8 cellular contexts compared by ENCODE assay signal in the genomic region with DNA sequence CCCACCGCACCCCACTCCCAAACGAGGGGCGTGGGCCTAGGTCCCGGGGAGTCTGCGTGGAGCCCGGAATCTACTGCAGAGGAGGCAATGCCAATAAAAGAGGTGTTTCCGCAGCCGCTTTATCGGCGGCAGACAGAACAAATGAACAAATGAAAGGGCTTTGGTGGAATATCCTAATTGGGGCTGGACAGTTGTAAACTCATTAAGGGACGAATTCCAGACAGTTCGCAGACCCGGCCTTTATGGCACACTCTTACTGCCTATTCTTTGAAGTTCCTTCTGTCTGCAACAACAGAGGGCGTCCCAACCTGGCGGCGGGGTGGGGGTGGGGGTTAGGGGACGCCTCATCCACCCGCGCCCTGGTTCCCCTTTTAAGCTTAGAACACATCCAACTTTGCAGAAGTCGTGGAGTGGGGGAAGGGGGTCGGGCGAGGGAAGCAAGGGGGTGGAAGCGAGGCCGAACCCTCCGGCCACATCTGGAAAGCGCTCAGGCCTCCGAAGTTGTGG. TPM values are rescaled to one million over a fixed set of nuclear protein-coding genes. Genes with fewer than 3 reads are reported as not detected.
A peak's percentile ranks its signal among the peaks of the same experiment; 100 is the strongest.
DNase-seq lines count a peak whose midpoint lies in the region; ATAC-seq, FAIRE-seq and TF ChIP-seq lines count a peak whose summit lies in the region.

No MANE protein-coding gene starts in this region.

- 3 to 6% (median 6%) methylated on average over 23 to 27 of the region's 27 CpGs for WGBS in heart left ventricle, 4 donors
- WGBS in small intestine, 3 donors, result 3 to 7% (median 3%) methylated on average over 19 to 27 of the region's 27 CpGs

- peaks cover 6% of the 10 kb centered on the region for H3K9me3 Mint-ChIP-seq in activated CD4-positive, alpha-beta T cell treated with anti-CD3 and anti-CD28 coated beads, Interleukin-2, amount 10 ng/mL, durations not matched to agents 24 days and 14 days
- H3K9me3 Mint-ChIP-seq in T-cell, result no peaks in the 10 kb centered on the region

- H3K36me3 Mint-ChIP-seq in activated CD4-positive, alpha-beta T cell treated with anti-CD3 and anti-CD28 coated beads, Interleukin-2, amount 10 ng/mL, durations not matched to agents 24 days and 14 days (ENCODE audit: low read depth), result peaks cover 3% of the 10 kb centered on the region
- no peaks in the 10 kb centered on the region for H3K36me3 Mint-ChIP-seq in T-cell

- H3K27ac ChIP-seq in heart left ventricle (peak overlapping the region in 1 of 12 donors; percentile 71), small intestine (ENCODE audit: low read depth in 1 of 2, low read length in 1 of 2) (no peak overlapping the region)

- peaks cover 79 to 100% (median 98%) of the 10 kb centered on the region in 9 donors for H3K27me3 ChIP-seq in heart left ventricle
- peaks cover 14 to 75% of the 10 kb centered on the region in 2 donors for H3K27me3 ChIP-seq in small intestine (ENCODE audit: control insufficient read depth in 2 of 2, insufficient read depth in 2 of 2, low read length in 2 of 2)

- FAIRE-seq in small intestine (lab: Jason Lieb, UNC), result no peak

- ATAC-seq in T-cell (replicated peaks in 1 of 4) (peak in 1 of 4 experiments; percentile 2), heart left ventricle (peak in 3 of 4 donors; percentile 38 to 48 (median 44)), GM21723 (IDR thresholded peaks at IDR 0.05; ENCODE audit: unreplicated experiment) (no peak), HG02588 (IDR thresholded peaks at IDR 0.05; ENCODE audit: unreplicated experiment) (no peak)

- peaks cover 74% of the 10 kb centered on the region for H3K27me3 Mint-ChIP-seq in activated CD4-positive, alpha-beta T cell treated with anti-CD3 and anti-CD28 coated beads, Interleukin-2, amount 10 ng/mL, durations not matched to agents 24 days and 14 days
- H3K27me3 Mint-ChIP-seq in T-cell, result peaks cover 52 to 82% of the 10 kb centered on the region in 2 donors

- no peak for TF ChIP-seq POLR2A in heart left ventricle (IDR thresholded peaks at IDR 0.05)

- H3K4me1 Mint-ChIP-seq in activated CD4-positive, alpha-beta T cell treated with anti-CD3 and anti-CD28 coated beads, Interleukin-2, amount 10 ng/mL, durations not matched to agents 24 days and 14 days, result peaks cover 4% of the 10 kb centered on the region
- peaks cover 33 to 40% (median 40%) of the 10 kb centered on the region in 3 donors for H3K4me1 Mint-ChIP-seq in T-cell

- POLR2A ChIA-PET in T-cell (lab: Charles Lee), result interaction anchor here in 1 of 2 donors (0.6 to 1.0 kb wide), 2 partner anchors 13 to 75 kb away, joined by 3 read pairs; no protein-coding TSS in a partner anchor

- no peak overlapping the region for H3K27ac Mint-ChIP-seq in activated CD4-positive, alpha-beta T cell treated with anti-CD3 and anti-CD28 coated beads, Interleukin-2, amount 10 ng/mL, durations not matched to agents 24 days and 14 days
- H3K27ac Mint-ChIP-seq in T-cell, result no peak overlapping the region

- peaks cover 0 to 61% (median 16%) of the 10 kb centered on the region in 12 donors for H3K4me1 ChIP-seq in heart left ventricle
- H3K4me1 ChIP-seq in small intestine (ENCODE audit: control insufficient read depth in 2 of 2, insufficient read depth in 1 of 2, low read depth in 1 of 2, low read length in 1 of 2), result no peaks in the 10 kb centered on the region

- H3K9me3 ChIP-seq in heart left ventricle (no peaks in the 10 kb centered on the region), small intestine (ENCODE audit: control insufficient read depth, low read depth) (no peaks in the 10 kb centered on the region)

- H3K4me3 ChIP-seq in heart left ventricle (peak overlapping the region; percentile 40 to 67 (median 56)), small intestine (ENCODE audit: low read depth in 1 of 2, low read length in 2 of 2) (peak overlapping the region; percentile 28 to 31)

- no peak for DNase-seq in activated CD4-positive, alpha-beta T cell treated with anti-CD3 and anti-CD28 coated beads, Interleukin-2, amount 10 ng/mL, durations not matched to agents 24 days and 14 days
- DNase-seq in activated CD4-positive, alpha-beta T cell treated with anti-CD3 and anti-CD28 coated beads for 48 hours, result no peak
- no peak for DNase-seq in T-cell
- peak in 3 of 5 donors; percentile 37 to 63 (median 43) for DNase-seq in heart left ventricle
- DNase-seq in small intestine, result no peak
- no peak for DNase-seq in AG08396 (ENCODE audit: low spot score)

- intact Hi-C loops in activated CD4-positive, alpha-beta T cell treated with anti-CD3 and anti-CD28 coated beads, Interleukin-2, amount 10 ng/mL, durations not matched to agents 24 days and 14 days (cut with micrococcal nuclease), result loop anchor here (1.0 to 2.0 kb wide), 6 partner anchors 38 to 1298 kb away; no protein-coding TSS in a partner anchor
- intact Hi-C loops in heart left ventricle (cut with DNase I), result loop anchor here (1.0 to 10.0 kb wide), 14 partner anchors 309 to 1306 kb away; no protein-coding TSS in a partner anchor

- CTCF ChIA-PET in T-cell (lab: Charles Lee), result interaction anchor here (0.5 to 3.6 kb wide), 38 partner anchors 9 to 1304 kb away, joined by 3 to 59 read pairs (median 4); a partner anchor contains a TSS

- no peaks in the 10 kb centered on the region for H3K36me3 ChIP-seq in heart left ventricle
- no peaks in the 10 kb centered on the region for H3K36me3 ChIP-seq in small intestine (ENCODE audit: control insufficient read depth in 2 of 2, insufficient read depth in 2 of 2, low read length in 2 of 2)

- peak in 4 of 12 donors; percentile 4 to 29 (median 14) for TF ChIP-seq CTCF in heart left ventricle (IDR thresholded peaks at IDR 0.05)

- H3K4me3 Mint-ChIP-seq in activated CD4-positive, alpha-beta T cell treated with anti-CD3 and anti-CD28 coated beads, Interleukin-2, amount 10 ng/mL, durations not matched to agents 24 days and 14 days, result peak overlapping the region; percentile 72
- H3K4me3 Mint-ChIP-seq in T-cell, result peak overlapping the region; percentile 43 to 73 (median 63)

RNA-seq across cellular contexts. Expression of a gene that starts 4.1 kb away (rescaled TPM):
- not detected in 2 replicates for total RNA-seq in activated CD4-positive, alpha-beta T cell treated with anti-CD3 and anti-CD28 coated beads, Interleukin-2, amount 10 ng/mL, durations not matched to agents 24 days and 14 days
- total RNA-seq in T-cell, result under 1 TPM; 0.57 to 0.95 (median 0.79) TPM
- under 1 TPM in 1 of 9 donors, not detected in 8; 0.29 TPM for total RNA-seq in heart left ventricle
- polyA plus RNA-seq in heart left ventricle, result not detected
- polyA plus RNA-seq in small intestine, result under 1 TPM in 1 of 3 donors, not detected in 2; 0.28 TPM

RNA-seq across cellular contexts. Expression of a gene that starts 4.8 kb away (rescaled TPM):
- total RNA-seq in activated CD4-positive, alpha-beta T cell treated with anti-CD3 and anti-CD28 coated beads, Interleukin-2, amount 10 ng/mL, durations not matched to agents 24 days and 14 days, result not detected in 2 replicates
- under 1 TPM in 1 of 5 donors, not detected in 4; 0.67 TPM for total RNA-seq in T-cell
- total RNA-seq in heart left ventricle, result under 1 TPM in 1 of 9 donors, not detected in 8; 0.29 TPM
- polyA plus RNA-seq in heart left ventricle, result not detected
- 1 to 10 TPM in 2 of 3 donors, not detected in 1; 1.1 to 1.9 TPM for polyA plus RNA-seq in small intestine

RNA-seq across cellular contexts. Expression of a gene that starts 8.9 kb away (rescaled TPM):
- not detected in 2 replicates for total RNA-seq in activated CD4-positive, alpha-beta T cell treated with anti-CD3 and anti-CD28 coated beads, Interleukin-2, amount 10 ng/mL, durations not matched to agents 24 days and 14 days
- total RNA-seq in T-cell (1 to 10 TPM in 1 of 5 donors, under 1 TPM in 1, not detected in 3; 0.79 to 1.4 TPM), heart left ventricle (1 to 10 TPM in 3 of 9 donors, under 1 TPM in 4, not detected in 2; 0.19 to 3.1 (median 0.67) TPM)
- polyA plus RNA-seq in heart left ventricle (under 1 TPM; 0.07 to 0.11 TPM), small intestine (1 to 10 TPM in 1 of 3 donors, under 1 TPM in 2; 0.45 to 3.3 (median 0.54) TPM)

RNA-seq across cellular contexts. Expression of a gene that starts 12.9 kb away (rescaled TPM):
- total RNA-seq in activated CD4-positive, alpha-beta T cell treated with anti-CD3 and anti-CD28 coated beads, Interleukin-2, amount 10 ng/mL, durations not matched to agents 24 days and 14 days, result not detected in 2 replicates
- total RNA-seq in T-cell (under 1 TPM in 3 of 5 donors, not detected in 2; 0.36 to 0.75 (median 0.51) TPM), heart left ventricle (under 1 TPM in 2 of 9 donors, not detected in 7; 0.18 to 0.36 TPM)
- polyA plus RNA-seq in heart left ventricle (under 1 TPM in 1 of 2 donors, not detected in 1; 0.06 TPM), small intestine (under 1 TPM in 1 of 3 donors, not detected in 2; 0.06 TPM)

RNA-seq across cellular contexts. Expression of a gene that starts 13.7 kb away (rescaled TPM):
- not detected in 2 replicates for total RNA-seq in activated CD4-positive, alpha-beta T cell treated with anti-CD3 and anti-CD28 coated beads, Interleukin-2, amount 10 ng/mL, durations not matched to agents 24 days and 14 days
- total RNA-seq in T-cell, result under 1 TPM in 2 of 5 donors, not detected in 3; 0.50 to 0.65 TPM
- not detected for total RNA-seq in heart left ventricle
- polyA plus RNA-seq in heart left ventricle, result not detected
- under 1 TPM in 2 of 3 donors, not detected in 1; 0.46 to 0.81 TPM for polyA plus RNA-seq in small intestine

Comparison
In these comparisons a context has a peak if more than half of its experiments do, and no peak if none do; other contexts are left out.
1. DNase-seq: peak in heart left ventricle (3 of 5); none in activated CD4-positive, alpha-beta T cell treated with anti-CD3 and anti-CD28 coated beads, Interleukin-2, amount 10 ng/mL, durations not matched to agents 24 days and 14 days (single experiment), activated CD4-positive, alpha-beta T cell treated with anti-CD3 and anti-CD28 coated beads for 48 hours (single experiment), T-cell (0 of 34), small intestine (single experiment) and AG08396 (single experiment).
2. ATAC-seq: peak in heart left ventricle (3 of 4); none in GM21723 (single experiment) and HG02588 (single experiment).